In genomic region chr17:35287286-35287811, GRCh38 we compare ENCODE assay signal across 29 cellular contexts.
"Had no signal": no experiment of that assay in that cellular context is flagged by ENCODE, and none has a peak within 500 bp of the region (broad histone marks: within the 10 kb centered on the region; RNA-seq: fewer than 3 reads in every experiment).

No MANE protein-coding gene starts in this region.

- H3K4me1 Mint-ChIP-seq: neural progenitor cell had no signal

- H3K36me3 ChIP-seq: adrenal gland, ascending aorta, brain microvascular endothelial cell, left lung, neural progenitor cell, sigmoid colon, vagina, WERI-Rb-1 had no signal

- ATAC-seq: activated CD8-positive, alpha-beta memory T cell treated with anti-CD3 and anti-CD28 coated beads, Interleukin-2, amount 10 ng/mL, durations not matched to agents 7 days and 5 days; activated CD8-positive, alpha-beta T cell treated with anti-CD3 and anti-CD28 coated beads for 36 hours; left lung; naive thymus-derived CD8-positive, alpha-beta T cell; stimulated activated memory B cell treated with anti-CD40 and anti-IgM and Interleukin-4, amounts not matched to agents 10 μg/mL and 1 μg/mL and 100 μg/mL, for 72 hours had no signal

- H3K9me3 Mint-ChIP-seq: dendritic cell treated with granulocyte-macrophage colony-stimulating factor and Interleukin-4, amounts not matched to agents 40 ng/mL and 50 ng/mL, for 4 days; neural progenitor cell; stimulated activated memory B cell treated with anti-CD40 and anti-IgM and Interleukin-4, amounts not matched to agents 10 μg/mL and 1 μg/mL and 100 μg/mL, for 72 hours had no signal

- H3K4me1 ChIP-seq: adrenal gland, ascending aorta, neural progenitor cell, sigmoid colon, testis, vagina had no signal

- H3K27me3 ChIP-seq: ascending aorta, brain microvascular endothelial cell, left lung, sigmoid colon, testis, vagina had no signal

- H3K27me3 Mint-ChIP-seq: activated CD4-positive, alpha-beta T cell treated with anti-CD3 and anti-CD28 coated beads, Interleukin-2, amount 10 ng/mL, durations not matched to agents 7 days and 5 days; activated CD8-positive, alpha-beta memory T cell treated with anti-CD3 and anti-CD28 coated beads, Interleukin-2, amount 10 ng/mL, durations not matched to agents 7 days and 5 days; activated CD8-positive, alpha-beta T cell treated with anti-CD3 and anti-CD28 coated beads for 36 hours; activated naive CD4-positive, alpha-beta T cell treated with anti-CD3 and anti-CD28 coated beads, Interleukin-2, amount 50 U/mL, for 24 hours; naive thymus-derived CD8-positive, alpha-beta T cell; stimulated activated memory B cell treated with anti-CD40 and anti-IgM and Interleukin-4, amounts not matched to agents 10 μg/mL and 1 μg/mL and 100 μg/mL, for 72 hours had no signal

- H3K4me3 ChIP-seq: adrenal gland, ascending aorta, left lung, lung, neural progenitor cell, sigmoid colon, smooth muscle cell, testis, vagina had no signal

- DNase-seq: activated CD4-positive, alpha-beta T cell treated with anti-CD3 and anti-CD28 coated beads, Interleukin-2, amount 10 ng/mL, durations not matched to agents 7 days and 5 days; activated CD4-positive, CD25-positive, alpha-beta regulatory T cell treated with anti-CD3 and anti-CD28 coated beads, Interleukin-2, amount 50 U/mL, for 72 hours; activated CD8-positive, alpha-beta memory T cell treated with anti-CD3 and anti-CD28 coated beads, Interleukin-2, amount 10 ng/mL, durations not matched to agents 7 days and 5 days; activated CD8-positive, alpha-beta T cell treated with anti-CD3 and anti-CD28 coated beads for 36 hours; activated gamma-delta T cell; adrenal gland; brain microvascular endothelial cell; caudate nucleus; effector CD4-positive, alpha-beta T cell; foreskin fibroblast; immature natural killer cell; kidney glomerular epithelial cell; left lung; naive thymus-derived CD8-positive, alpha-beta T cell; sigmoid colon; stimulated activated CD4-positive, alpha-beta T cell treated with anti-CD3 and anti-CD28 coated beads, Interleukin-15, amount 100 ng/mL, for 24 hours; T1000; testis; trophoblast cell; WERI-Rb-1 had no signal

- H3K4me3 Mint-ChIP-seq: activated CD4-positive, alpha-beta T cell treated with anti-CD3 and anti-CD28 coated beads, Interleukin-2, amount 10 ng/mL, durations not matched to agents 7 days and 5 days; activated CD8-positive, alpha-beta memory T cell treated with anti-CD3 and anti-CD28 coated beads, Interleukin-2, amount 10 ng/mL, durations not matched to agents 7 days and 5 days; activated CD8-positive, alpha-beta T cell treated with anti-CD3 and anti-CD28 coated beads for 36 hours; activated naive CD4-positive, alpha-beta T cell treated with anti-CD3 and anti-CD28 coated beads, Interleukin-2, amount 50 U/mL, for 24 hours; activated T-helper 1 cell treated with anti-CD3 and anti-CD28 coated beads, Interleukin-12 subunit alpha, Interleukin-12 subunit beta, Interleukin-2, Interleukin-4 antibody, amounts not matched to agents 30 ng/mL and 10 ng/mL and 1 ng/mL, durations not matched to agents 14 hours and 24 hours and 36 hours; dendritic cell treated with granulocyte-macrophage colony-stimulating factor and Interleukin-4, amounts not matched to agents 40 ng/mL and 50 ng/mL, for 4 days; immature natural killer cell; neural progenitor cell; stimulated activated memory B cell treated with anti-CD40 and anti-IgM and Interleukin-4, amounts not matched to agents 10 μg/mL and 1 μg/mL and 100 μg/mL, for 72 hours had no signal

- H3K27ac Mint-ChIP-seq: activated CD4-positive, alpha-beta T cell treated with anti-CD3 and anti-CD28 coated beads, Interleukin-2, amount 10 ng/mL, durations not matched to agents 7 days and 5 days; activated CD8-positive, alpha-beta memory T cell treated with anti-CD3 and anti-CD28 coated beads, Interleukin-2, amount 10 ng/mL, durations not matched to agents 7 days and 5 days; activated T-helper 1 cell treated with anti-CD3 and anti-CD28 coated beads, Interleukin-12 subunit alpha, Interleukin-12 subunit beta, Interleukin-2, Interleukin-4 antibody, amounts not matched to agents 30 ng/mL and 10 ng/mL and 1 ng/mL, durations not matched to agents 14 hours and 24 hours and 36 hours; dendritic cell treated with granulocyte-macrophage colony-stimulating factor and Interleukin-4, amounts not matched to agents 40 ng/mL and 50 ng/mL, for 4 days; neural progenitor cell; stimulated activated memory B cell treated with anti-CD40 and anti-IgM and Interleukin-4, amounts not matched to agents 10 μg/mL and 1 μg/mL and 100 μg/mL, for 72 hours had no signal

- H3K36me3 Mint-ChIP-seq: immature natural killer cell; neural progenitor cell; stimulated activated memory B cell treated with anti-CD40 and anti-IgM and Interleukin-4, amounts not matched to agents 10 μg/mL and 1 μg/mL and 100 μg/mL, for 72 hours had no signal

- H3K27ac ChIP-seq: adrenal gland, ascending aorta, brain microvascular endothelial cell, left lung, neural progenitor cell, sigmoid colon, testis, vagina, WERI-Rb-1 had no signal

- H3K9me3 ChIP-seq: adrenal gland, ascending aorta, left lung, sigmoid colon, testis, vagina had no signal
